In the genomic region with DNA sequence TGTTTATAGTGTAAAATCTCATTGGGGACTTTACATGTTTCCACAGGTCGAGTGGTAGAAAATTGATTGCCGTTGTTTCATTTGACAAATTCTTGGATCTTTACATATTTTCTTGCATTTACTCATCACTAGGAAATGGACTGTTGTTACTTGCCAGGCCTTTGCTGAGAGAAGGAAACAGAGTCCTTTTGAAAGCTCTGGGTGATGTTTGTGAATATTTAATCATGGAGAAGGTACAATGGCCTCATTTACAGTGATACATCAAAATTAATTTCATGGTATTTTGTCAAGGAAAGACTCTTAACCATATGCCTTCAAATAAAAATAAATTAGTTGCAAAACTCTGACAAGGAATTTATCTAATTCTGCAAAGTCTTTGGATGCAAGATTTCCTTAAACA, we compare ENCODE assay signal across 22 cellular contexts.
DNase-seq lines count a peak whose midpoint lies in the region; ATAC-seq and TF ChIP-seq lines count a peak whose summit lies in the region.
"Had no signal": no experiment of that assay in that cellular context is flagged by ENCODE, and none has a peak within 500 bp of the region (broad histone marks: within the 10 kb centered on the region; RNA-seq: fewer than 3 reads in every experiment).

No MANE protein-coding gene starts in this region.

- no peaks in the 10 kb centered on the region for H3K9me3 Mint-ChIP-seq in CD4-positive, alpha-beta T cell
- H3K9me3 Mint-ChIP-seq: CD8-positive, alpha-beta T cell had no signal

- no peak overlapping the region for H3K4me3 Mint-ChIP-seq in CD4-positive, alpha-beta T cell
- H3K4me3 Mint-ChIP-seq: CD4-positive, CD25-positive, alpha-beta regulatory T cell; CD8-positive, alpha-beta T cell had no signal

- H3K27me3 ChIP-seq in CD4-positive, alpha-beta T cell (ENCODE audit: control insufficient read depth, insufficient read depth, low read length): no peaks in the 10 kb centered on the region
- H3K27me3 ChIP-seq: BE2C, BLaER1 had no signal

- H3K4me1 Mint-ChIP-seq in CD4-positive, alpha-beta T cell (ENCODE audit: low read depth): no peaks in the 10 kb centered on the region
- H3K4me1 Mint-ChIP-seq: CD4-positive, CD25-positive, alpha-beta regulatory T cell had no signal

- no peak for TF ChIP-seq CTCF in CD4-positive, alpha-beta T cell (IDR thresholded peaks at IDR 0.05)

- intact Hi-C loops in left ventricle myocardium superior (cut with micrococcal nuclease): no loop called here
- intact Hi-C loops in CD4-positive, alpha-beta T cell (cut with DNase I, micrococcal nuclease): no loop called here

- H3K27ac Mint-ChIP-seq in CD4-positive, alpha-beta T cell: no peak overlapping the region
- H3K27ac Mint-ChIP-seq: CD14-positive monocyte; CD4-positive, CD25-positive, alpha-beta regulatory T cell; CD8-positive, alpha-beta T cell had no signal

- POLR2A ChIA-PET in CD4-positive, alpha-beta T cell (lab: Charles Lee): no interaction called here

- H3K9me3 ChIP-seq in CD4-positive, alpha-beta T cell (ENCODE audit: control insufficient read depth, low read length): no peaks in the 10 kb centered on the region
- H3K9me3 ChIP-seq: A549, BE2C, BLaER1 had no signal

- H3K36me3 Mint-ChIP-seq in CD4-positive, alpha-beta T cell (ENCODE audit: low read depth): no peaks in the 10 kb centered on the region
- H3K36me3 Mint-ChIP-seq: CD14-positive monocyte; CD4-positive, CD25-positive, alpha-beta regulatory T cell; CD8-positive, alpha-beta T cell had no signal

- ATAC-seq in left ventricle myocardium superior: no peak
- no peak for ATAC-seq in CD4-positive, alpha-beta T cell (ENCODE audit: poor library complexity)
- ATAC-seq: A549; CD8-positive, alpha-beta T cell; GM12878 had no signal

- H3K27ac ChIP-seq in CD4-positive, alpha-beta T cell (ENCODE audit: low read depth, low read length): no peak overlapping the region
- H3K27ac ChIP-seq: 22Rv1, A549, BLaER1 had no signal

- DNase-seq in COLO829 (ENCODE audit: low spot score): peak; percentile 43
- peak; percentile 27 for DNase-seq in globus pallidus (ENCODE audit: low spot score)
- peak; percentile 69 for DNase-seq in pons (ENCODE audit: low spot score)
- no peak for DNase-seq in left ventricle myocardium superior
- no peak for DNase-seq in CD4-positive, alpha-beta T cell
- DNase-seq: BE2C; C1 segment of cervical spinal cord; CD4-positive, CD25-positive, alpha-beta regulatory T cell; CD8-positive, alpha-beta T cell; COR-L47; DMS 273 treated with DMSO at 0.1 percent for 48 hours; DMS153; DMS53; DMS79; DND-41; EL; GDM1 had no signal

- CTCF ChIA-PET in CD4-positive, alpha-beta T cell (lab: Charles Lee): no interaction called here

- peaks cover 4% of the 10 kb centered on the region for H3K27me3 Mint-ChIP-seq in CD4-positive, alpha-beta T cell

Comparison
In these comparisons a context has a peak if more than half of its experiments do, and no peak if none do; other contexts are left out.
1. DNase-seq: peak in COLO829 (single experiment), globus pallidus (single experiment) and pons (single experiment); none in left ventricle myocardium superior (single experiment) and CD4-positive, alpha-beta T cell (0 of 10).